Comparison of ENCODE assay signal across 8 cellular contexts in the genomic region with DNA sequence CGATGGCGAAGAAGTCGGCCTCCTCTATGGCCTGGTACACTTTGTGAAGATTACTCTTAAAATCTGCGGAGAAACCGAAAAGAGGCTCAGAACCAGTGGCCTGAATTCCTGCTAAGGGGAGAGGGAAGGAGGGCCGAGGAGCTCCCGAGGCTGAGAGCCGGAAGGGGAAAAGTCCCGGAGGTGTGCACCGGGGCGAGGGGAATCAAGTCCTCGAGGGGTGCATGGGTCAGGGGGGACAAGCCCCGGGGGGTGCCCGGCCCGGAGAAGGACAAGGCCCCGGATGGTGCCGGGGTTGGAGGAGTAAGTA. TPM values are rescaled to one million over a fixed set of nuclear protein-coding genes. Genes with fewer than 3 reads are reported as not detected.
A peak's percentile ranks its signal among the peaks of the same experiment; 100 is the strongest.
DNase-seq lines count a peak whose midpoint lies in the region; ATAC-seq and TF ChIP-seq lines count a peak whose summit lies in the region.

No MANE protein-coding gene starts in this region.

- H3K4me1 Mint-ChIP-seq in activated CD4-positive, alpha-beta T cell treated with anti-CD3 and anti-CD28 coated beads, Interleukin-2, amount 10 ng/mL, durations not matched to agents 7 days and 5 days = peaks cover 52% of the 10 kb centered on the region

- POLR2A ChIA-PET in activated CD4-positive, alpha-beta T cell treated with anti-CD3 and anti-CD28 coated beads, Interleukin-2, amount 10 ng/mL, durations not matched to agents 7 days and 5 days (lab: Charles Lee) = no interaction called here

- TF ChIP-seq CTCF in astrocyte of the cerebellum (IDR thresholded peaks at IDR 0.05; ENCODE audit: low read depth, low read length, missing control alignments) (no peak), right lobe of liver (IDR thresholded peaks at IDR 0.05) (no peak), transverse colon (IDR thresholded peaks at IDR 0.05) (no peak)

- TF ChIP-seq EP300 in transverse colon (IDR thresholded peaks at IDR 0.05; ENCODE audit: low read depth) = no peak

- in situ Hi-C loops in astrocyte of the cerebellum (cut with HindIII; ENCODE audit: low sequenced_read_pairs) (no loop called here), transverse colon (cut with MboI; ENCODE audit: low pct_ligation_motif_present in 1 of 4, low pct_unique_long_range_greater_than_20kb in 1 of 4, low sequenced_read_pairs in 3 of 4) (no loop called here)

- peak overlapping the region; percentile 89 for H3K4me3 ChIP-seq in astrocyte of the cerebellum (ENCODE audit: low read depth, low read length)
- H3K4me3 ChIP-seq in right lobe of liver = peak overlapping the region; percentile 73 to 97 (median 96)
- peak overlapping the region; percentile 52 to 63 (median 59) for H3K4me3 ChIP-seq in transverse colon

- peaks cover 0 to 33% (median 8%) of the 10 kb centered on the region in 4 donors for H3K36me3 ChIP-seq in right lobe of liver
- peaks cover 0 to 33% (median 12%) of the 10 kb centered on the region in 4 donors for H3K36me3 ChIP-seq in transverse colon

- H3K9me3 Mint-ChIP-seq in activated CD4-positive, alpha-beta T cell treated with anti-CD3 and anti-CD28 coated beads, Interleukin-2, amount 10 ng/mL, durations not matched to agents 7 days and 5 days = peaks cover 2% of the 10 kb centered on the region

- DNase-seq in activated CD4-positive, alpha-beta T cell treated with anti-CD3 and anti-CD28 coated beads, Interleukin-2, amount 10 ng/mL, durations not matched to agents 7 days and 5 days = no peak
- DNase-seq in activated CD4-positive, alpha-beta T cell treated with anti-CD3 and anti-CD28 coated beads for 48 hours = no peak
- DNase-seq in astrocyte of the cerebellum (ENCODE audit: low read depth) (no peak), right lobe of liver (no peak), transverse colon (no peak), SW 1271 (lab: John Stamatoyannopoulos, UW) (no peak), NCI-H526 (lab: John Stamatoyannopoulos, UW) (no peak)

- no peaks in the 10 kb centered on the region for H3K27me3 ChIP-seq in right lobe of liver
- no peaks in the 10 kb centered on the region for H3K27me3 ChIP-seq in transverse colon

- intact Hi-C loops in right lobe of liver (cut with DNase I) = no loop called here
- intact Hi-C loops in transverse colon (cut with DNase I; ENCODE audit: low total_unique reads) = no loop called here

- CTCF ChIA-PET in activated CD4-positive, alpha-beta T cell treated with anti-CD3 and anti-CD28 coated beads, Interleukin-2, amount 10 ng/mL, durations not matched to agents 7 days and 5 days (lab: Charles Lee) = interaction anchor here (1.0 kb wide), 1 partner anchor 14 kb away, joined by 6 read pairs; no protein-coding TSS in a partner anchor

- ATAC-seq in HG03565 (IDR thresholded peaks at IDR 0.05; ENCODE audit: unreplicated experiment) (peak; percentile 2), right lobe of liver (no peak)

- 0% methylated on average over 7 of the region's 17 CpGs for WGBS in right lobe of liver (ENCODE audit: insufficient coverage, low coverage, low lambda C conversion rate, missing lambda C conversion rate)
- WGBS in transverse colon (ENCODE audit: low coverage in 1 of 2), 2 donors = 3% methylated on average over 17 of the region's 17 CpGs; no CpG with 5 or more reads in 1 of the 2 donors

- TF ChIP-seq POLR2A in right lobe of liver (IDR thresholded peaks at IDR 0.05) (no peak), transverse colon (IDR thresholded peaks at IDR 0.05) (no peak)

- H3K4me3 Mint-ChIP-seq in activated CD4-positive, alpha-beta T cell treated with anti-CD3 and anti-CD28 coated beads, Interleukin-2, amount 10 ng/mL, durations not matched to agents 7 days and 5 days = peak overlapping the region; percentile 89

- H3K4me1 ChIP-seq in right lobe of liver = peaks cover 0 to 23% (median 0%) of the 10 kb centered on the region in 4 donors
- peaks cover 9 to 38% (median 27%) of the 10 kb centered on the region in 4 donors for H3K4me1 ChIP-seq in transverse colon

- H3K27me3 Mint-ChIP-seq in activated CD4-positive, alpha-beta T cell treated with anti-CD3 and anti-CD28 coated beads, Interleukin-2, amount 10 ng/mL, durations not matched to agents 7 days and 5 days = no peaks in the 10 kb centered on the region

- H3K9me3 ChIP-seq in right lobe of liver = no peaks in the 10 kb centered on the region
- no peaks in the 10 kb centered on the region for H3K9me3 ChIP-seq in transverse colon

- peak overlapping the region; percentile 83 to 91 (median 91) for H3K27ac ChIP-seq in right lobe of liver
- peak overlapping the region; percentile 84 to 97 (median 92) for H3K27ac ChIP-seq in transverse colon

- H3K27ac Mint-ChIP-seq in activated CD4-positive, alpha-beta T cell treated with anti-CD3 and anti-CD28 coated beads, Interleukin-2, amount 10 ng/mL, durations not matched to agents 7 days and 5 days = peak overlapping the region; percentile 96

- peaks cover 35% of the 10 kb centered on the region for H3K36me3 Mint-ChIP-seq in activated CD4-positive, alpha-beta T cell treated with anti-CD3 and anti-CD28 coated beads, Interleukin-2, amount 10 ng/mL, durations not matched to agents 7 days and 5 days (ENCODE audit: low read depth)

RNA-seq across cellular contexts. Expression of a gene that starts 0.5 kb away (rescaled TPM):
- total RNA-seq in activated CD4-positive, alpha-beta T cell treated with anti-CD3 and anti-CD28 coated beads, Interleukin-2, amount 10 ng/mL, durations not matched to agents 7 days and 5 days = 10 to 100 TPM; 41.1 to 51.8 TPM
- 10 to 100 TPM; 12.1 to 28.0 (median 15.6) TPM for total RNA-seq in right lobe of liver
- total RNA-seq in transverse colon = 10 to 100 TPM; 26.9 to 57.3 (median 34.1) TPM

RNA-seq across cellular contexts. Expression of a gene that starts 3.2 kb away (rescaled TPM):
- total RNA-seq in activated CD4-positive, alpha-beta T cell treated with anti-CD3 and anti-CD28 coated beads, Interleukin-2, amount 10 ng/mL, durations not matched to agents 7 days and 5 days = 10 to 100 TPM; 62.0 to 68.3 TPM
- 10 to 100 TPM; 17.4 to 31.2 (median 22.9) TPM for total RNA-seq in right lobe of liver
- total RNA-seq in transverse colon = 10 to 100 TPM; 42.2 to 72.7 (median 56.2) TPM
